Comparison of ENCODE assay signal across 27 cellular contexts in the genomic region with DNA sequence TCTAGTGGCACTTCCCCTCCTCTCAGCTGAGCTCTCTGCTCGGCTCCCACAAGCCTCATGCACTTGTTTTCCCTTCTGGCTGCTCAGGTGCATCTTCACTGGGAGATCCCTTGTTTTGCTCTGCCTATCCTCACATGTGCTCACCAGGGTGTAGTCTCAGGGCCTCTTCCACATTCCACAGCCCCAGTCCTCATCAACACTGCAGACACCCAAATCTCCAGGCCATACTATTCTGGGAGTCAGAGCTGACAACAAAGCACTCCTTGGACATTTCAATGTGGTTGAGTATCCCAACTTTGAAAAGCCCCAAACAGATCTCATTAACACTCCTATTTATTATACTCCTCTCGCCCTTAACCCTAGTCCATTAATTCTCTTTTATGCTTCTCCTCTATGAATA.
DNase-seq lines count a peak whose midpoint lies in the region; ATAC-seq and TF ChIP-seq lines count a peak whose summit lies in the region.
"Had no signal": no experiment of that assay in that cellular context is flagged by ENCODE, and none has a peak within 500 bp of the region (broad histone marks: within the 10 kb centered on the region; RNA-seq: fewer than 3 reads in every experiment).

No MANE protein-coding gene starts in this region.

- peak overlapping the region; percentile 84; the same call in 1 of the 2 replicates for H3K27ac Mint-ChIP-seq in WTC11
- H3K27ac Mint-ChIP-seq: effector memory CD8-positive, alpha-beta T cell; natural killer cell treated with Interleukin-12 subunit alpha and Interleukin-12 subunit beta and Interleukin-15 and Interleukin-18, amount 100 ng/mL, for 72 hours had no signal

- no peak overlapping the region for H3K4me3 ChIP-seq in AG10803 (ENCODE audit: low read length)
- H3K4me3 ChIP-seq: cardiac muscle cell, coronary artery, heart right ventricle, lower lobe of right lung had no signal

- H3K36me3 Mint-ChIP-seq in WTC11: peaks cover 60% of the 10 kb centered on the region

- POLR2A ChIA-PET in WTC11 (lab: Charles Lee): no interaction called here

- DNase-seq in AG10803 (ENCODE audit: low read depth): peak; percentile 47
- DNase-seq in GM04504 (ENCODE audit: low read depth): peak; percentile 26
- DNase-seq in WTC11 (ENCODE audit: low spot score): no peak
- DNase-seq in myocyte (ENCODE audit: low read depth): peak; percentile 9
- no peak for DNase-seq in NCI-H526 (lab: John Stamatoyannopoulos, UW)
- DNase-seq: activated CD4-positive, alpha-beta T cell treated with anti-CD3 and anti-CD28 coated beads for 4 hours; activated gamma-delta T cell; DMS53; effector memory CD8-positive, alpha-beta T cell; foreskin keratinocyte; heart right ventricle; lower lobe of right lung; NCI-H1417 treated with DMSO at 0.1 percent for 48 hours; NCI-H2081 treated with DMSO at 0.1 percent for 48 hours; NCI-H2227 treated with DMSO at 0.1 percent for 48 hours; NCI-H69; Right ventricle myocardium superior; stimulated activated naive CD8-positive, alpha-beta T cell treated with anti-CD3 and anti-CD28 coated beads, Interleukin-15, amount 100 ng/mL, for 72 hours; T-helper 9 cell had no signal

- H3K4me1 Mint-ChIP-seq in WTC11: no peaks in the 10 kb centered on the region
- H3K4me1 Mint-ChIP-seq: stimulated activated naive CD8-positive, alpha-beta T cell treated with anti-CD3 and anti-CD28 coated beads, Interleukin-15, amount 100 ng/mL, for 72 hours had no signal

- H3K27me3 Mint-ChIP-seq in WTC11 (ENCODE audit: low read depth): no peaks in the 10 kb centered on the region
- H3K27me3 Mint-ChIP-seq: effector memory CD8-positive, alpha-beta T cell; natural killer cell treated with Interleukin-12 subunit alpha and Interleukin-12 subunit beta and Interleukin-15 and Interleukin-18, amount 100 ng/mL, for 72 hours; stimulated activated naive CD8-positive, alpha-beta T cell treated with anti-CD3 and anti-CD28 coated beads, Interleukin-15, amount 100 ng/mL, for 72 hours had no signal

- ATAC-seq in WTC11 (no peak), HG02588 (IDR thresholded peaks at IDR 0.05; ENCODE audit: unreplicated experiment) (no peak), GM18870 (IDR thresholded peaks at IDR 0.05; ENCODE audit: unreplicated experiment) (no peak), HG03039 (IDR thresholded peaks at IDR 0.05; ENCODE audit: unreplicated experiment) (no peak)
- ATAC-seq: effector memory CD8-positive, alpha-beta T cell; esophagus mucosa; foreskin keratinocyte; HCT116; natural killer cell treated with Interleukin-12 subunit alpha and Interleukin-12 subunit beta and Interleukin-15 and Interleukin-18, amount 100 ng/mL, for 72 hours; stimulated activated naive CD8-positive, alpha-beta T cell treated with anti-CD3 and anti-CD28 coated beads, Interleukin-15, amount 100 ng/mL, for 72 hours had no signal

- CTCF ChIA-PET in WTC11 (lab: Charles Lee): interaction anchor here (1.1 kb wide), 1 partner anchor 61 kb away, joined by 5 read pairs; no protein-coding TSS in a partner anchor

- H3K9me3 Mint-ChIP-seq in WTC11: no peaks in the 10 kb centered on the region
- H3K9me3 Mint-ChIP-seq: effector memory CD8-positive, alpha-beta T cell; natural killer cell treated with Interleukin-12 subunit alpha and Interleukin-12 subunit beta and Interleukin-15 and Interleukin-18, amount 100 ng/mL, for 72 hours; stimulated activated naive CD8-positive, alpha-beta T cell treated with anti-CD3 and anti-CD28 coated beads, Interleukin-15, amount 100 ng/mL, for 72 hours had no signal

- H3K4me3 Mint-ChIP-seq in WTC11: no peak overlapping the region
- H3K4me3 Mint-ChIP-seq: effector memory CD8-positive, alpha-beta T cell; natural killer cell treated with Interleukin-12 subunit alpha and Interleukin-12 subunit beta and Interleukin-15 and Interleukin-18, amount 100 ng/mL, for 72 hours; stimulated activated naive CD8-positive, alpha-beta T cell treated with anti-CD3 and anti-CD28 coated beads, Interleukin-15, amount 100 ng/mL, for 72 hours had no signal

- TF ChIP-seq CTCF in AG10803 (conservative IDR thresholded peaks at IDR 0.05; ENCODE audit: low read length) (no peak), WTC11 (IDR thresholded peaks at IDR 0.05) (no peak)

TF ChIP-seq in WTC11, 78 proteins besides CTCF, POLR2A, EP300 and RAD21:
- TF ChIP-seq, protein P1, sequence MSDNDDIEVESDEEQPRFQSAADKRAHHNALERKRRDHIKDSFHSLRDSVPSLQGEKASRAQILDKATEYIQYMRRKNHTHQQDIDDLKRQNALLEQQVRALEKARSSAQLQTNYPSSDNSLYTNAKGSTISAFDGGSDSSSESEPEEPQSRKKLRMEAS (CRISPR knock-in tag; IDR thresholded peaks at IDR 0.05): no peak
- TF ChIP-seq ZNF219 (CRISPR knock-in tag; IDR thresholded peaks at IDR 0.05; ENCODE audit: borderline replicate concordance) (no peak), EMX1 (CRISPR knock-in tag; IDR thresholded peaks at IDR 0.05) (no peak)
- TF ChIP-seq, protein P2, sequence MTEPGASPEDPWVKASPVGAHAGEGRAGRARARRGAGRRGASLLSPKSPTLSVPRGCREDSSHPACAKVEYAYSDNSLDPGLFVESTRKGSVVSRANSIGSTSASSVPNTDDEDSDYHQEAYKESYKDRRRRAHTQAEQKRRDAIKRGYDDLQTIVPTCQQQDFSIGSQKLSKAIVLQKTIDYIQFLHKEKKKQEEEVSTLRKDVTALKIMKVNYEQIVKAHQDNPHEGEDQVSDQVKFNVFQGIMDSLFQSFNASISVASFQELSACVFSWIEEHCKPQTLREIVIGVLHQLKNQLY (CRISPR knock-in tag; IDR thresholded peaks at IDR 0.05): no peak
- TF ChIP-seq, protein P3, sequence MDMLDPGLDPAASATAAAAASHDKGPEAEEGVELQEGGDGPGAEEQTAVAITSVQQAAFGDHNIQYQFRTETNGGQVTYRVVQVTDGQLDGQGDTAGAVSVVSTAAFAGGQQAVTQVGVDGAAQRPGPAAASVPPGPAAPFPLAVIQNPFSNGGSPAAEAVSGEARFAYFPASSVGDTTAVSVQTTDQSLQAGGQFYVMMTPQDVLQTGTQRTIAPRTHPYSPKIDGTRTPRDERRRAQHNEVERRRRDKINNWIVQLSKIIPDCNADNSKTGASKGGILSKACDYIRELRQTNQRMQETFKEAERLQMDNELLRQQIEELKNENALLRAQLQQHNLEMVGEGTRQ (CRISPR knock-in tag; IDR thresholded peaks at IDR 0.05): no peak
- TF ChIP-seq, protein P4, sequence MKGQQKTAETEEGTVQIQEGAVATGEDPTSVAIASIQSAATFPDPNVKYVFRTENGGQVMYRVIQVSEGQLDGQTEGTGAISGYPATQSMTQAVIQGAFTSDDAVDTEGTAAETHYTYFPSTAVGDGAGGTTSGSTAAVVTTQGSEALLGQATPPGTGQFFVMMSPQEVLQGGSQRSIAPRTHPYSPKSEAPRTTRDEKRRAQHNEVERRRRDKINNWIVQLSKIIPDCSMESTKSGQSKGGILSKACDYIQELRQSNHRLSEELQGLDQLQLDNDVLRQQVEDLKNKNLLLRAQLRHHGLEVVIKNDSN (CRISPR knock-in tag; IDR thresholded peaks at IDR 0.05): no peak
- TF ChIP-seq, protein P5, sequence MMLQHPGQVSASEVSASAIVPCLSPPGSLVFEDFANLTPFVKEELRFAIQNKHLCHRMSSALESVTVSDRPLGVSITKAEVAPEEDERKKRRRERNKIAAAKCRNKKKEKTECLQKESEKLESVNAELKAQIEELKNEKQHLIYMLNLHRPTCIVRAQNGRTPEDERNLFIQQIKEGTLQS (CRISPR knock-in tag; conservative IDR thresholded peaks at IDR 0.05): no peak
- TF ChIP-seq, protein P6, sequence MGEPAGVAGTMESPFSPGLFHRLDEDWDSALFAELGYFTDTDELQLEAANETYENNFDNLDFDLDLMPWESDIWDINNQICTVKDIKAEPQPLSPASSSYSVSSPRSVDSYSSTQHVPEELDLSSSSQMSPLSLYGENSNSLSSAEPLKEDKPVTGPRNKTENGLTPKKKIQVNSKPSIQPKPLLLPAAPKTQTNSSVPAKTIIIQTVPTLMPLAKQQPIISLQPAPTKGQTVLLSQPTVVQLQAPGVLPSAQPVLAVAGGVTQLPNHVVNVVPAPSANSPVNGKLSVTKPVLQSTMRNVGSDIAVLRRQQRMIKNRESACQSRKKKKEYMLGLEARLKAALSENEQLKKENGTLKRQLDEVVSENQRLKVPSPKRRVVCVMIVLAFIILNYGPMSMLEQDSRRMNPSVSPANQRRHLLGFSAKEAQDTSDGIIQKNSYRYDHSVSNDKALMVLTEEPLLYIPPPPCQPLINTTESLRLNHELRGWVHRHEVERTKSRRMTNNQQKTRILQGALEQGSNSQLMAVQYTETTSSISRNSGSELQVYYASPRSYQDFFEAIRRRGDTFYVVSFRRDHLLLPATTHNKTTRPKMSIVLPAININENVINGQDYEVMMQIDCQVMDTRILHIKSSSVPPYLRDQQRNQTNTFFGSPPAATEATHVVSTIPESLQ (CRISPR knock-in tag; IDR thresholded peaks at IDR 0.05): no peak

Comparison
In these comparisons a context has a peak if more than half of its experiments do, and no peak if none do; other contexts are left out.
1. DNase-seq: peak in AG10803 (single experiment), GM04504 (single experiment) and myocyte (single experiment); none in WTC11 (single experiment) and NCI-H526 (0 of 2).